32 cellular contexts compared by ENCODE assay signal in the genomic region with DNA sequence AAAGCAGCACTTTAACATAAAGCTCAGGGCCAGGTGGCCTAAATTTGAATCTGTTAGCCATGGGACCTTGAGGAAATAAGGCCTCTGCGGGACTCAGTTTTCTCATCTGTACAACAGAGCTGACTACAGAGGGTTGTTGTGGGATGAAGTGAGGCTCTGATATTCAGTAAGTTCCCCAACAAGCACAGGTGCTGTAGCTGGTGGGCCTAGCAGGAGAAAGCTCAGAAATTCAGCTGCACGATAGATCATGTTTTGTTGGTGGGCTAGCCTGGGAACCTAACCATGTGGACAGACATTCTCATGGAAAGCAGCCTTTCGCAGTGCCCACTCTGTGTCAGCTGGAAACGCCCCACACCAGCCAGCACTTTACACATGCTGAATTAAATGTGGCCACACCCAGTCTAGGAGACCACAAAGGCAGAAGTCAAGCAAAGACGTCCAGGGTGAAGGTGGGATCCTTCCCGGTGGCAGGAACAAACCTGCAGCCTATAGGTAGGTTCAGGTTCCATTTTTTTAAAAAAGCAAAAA. TPM values are rescaled to one million over a fixed set of nuclear protein-coding genes. Genes with fewer than 3 reads are reported as not detected.
DNase-seq lines count a peak whose midpoint lies in the region; ATAC-seq and TF ChIP-seq lines count a peak whose summit lies in the region.
"Had no signal": no experiment of that assay in that cellular context is flagged by ENCODE, and none has a peak within 500 bp of the region (broad histone marks: within the 10 kb centered on the region; RNA-seq: fewer than 3 reads in every experiment).

No MANE protein-coding gene starts in this region.

- no peak for ATAC-seq in CD8-positive, alpha-beta T cell
- ATAC-seq in Panc1 (no peak), GM18873 (IDR thresholded peaks at IDR 0.05; ENCODE audit: low FRiP score, unreplicated experiment) (no peak), HG03159 (IDR thresholded peaks at IDR 0.05; ENCODE audit: unreplicated experiment) (no peak), omental fat pad (ENCODE audit: low FRiP score) (no peak)
- ATAC-seq: heart left ventricle; stimulated activated naive CD8-positive, alpha-beta T cell treated with anti-CD3 and anti-CD28 coated beads, Interleukin-15, Interleukin-2, amounts not matched to agents 100 U/mL and 50 U/mL, for 24 hours had no signal

- intact Hi-C loops in CD8-positive, alpha-beta T cell (cut with DNase I, micrococcal nuclease) = no loop called here
- intact Hi-C loops in Panc1 (cut with micrococcal nuclease; ENCODE audit: unreplicated experiment) = no loop called here
- intact Hi-C loops in spleen (cut with DNase I; ENCODE audit: low total_unique reads) = no loop called here

- no peaks in the 10 kb centered on the region for H3K27me3 Mint-ChIP-seq in CD8-positive, alpha-beta T cell (ENCODE audit: low read depth)
- H3K27me3 Mint-ChIP-seq: activated CD4-positive, alpha-beta memory T cell treated with anti-CD3 and anti-CD28 coated beads, Interleukin-2, amount 10 ng/mL, durations not matched to agents 7 days and 5 days; activated naive CD4-positive, alpha-beta T cell treated with anti-CD3 and anti-CD28 coated beads, Interleukin-2, amount 10 ng/mL, durations not matched to agents 7 days and 5 days had no signal

- no peaks in the 10 kb centered on the region for H3K9me3 ChIP-seq in CD8-positive, alpha-beta T cell (ENCODE audit: low read length)
- H3K9me3 ChIP-seq in Panc1 (ENCODE audit: control insufficient read depth, insufficient read depth, low read depth, low read length) = no peaks in the 10 kb centered on the region
- no peaks in the 10 kb centered on the region for H3K9me3 ChIP-seq in spleen
- H3K9me3 ChIP-seq: adrenal gland, BE2C, Caco-2, esophagus muscularis mucosa, heart left ventricle, right atrium auricular region, vagina had no signal

- POLR2A ChIA-PET in CD8-positive, alpha-beta T cell (lab: Charles Lee) = no interaction called here
- POLR2A ChIA-PET in Panc1 (lab: Charles Lee) = interaction anchor here (0.5 to 0.7 kb wide), 2 partner anchors 160 to 286 kb away, joined by 3 to 4 read pairs; no protein-coding TSS in a partner anchor

- peaks cover 11% of the 10 kb centered on the region for H3K36me3 Mint-ChIP-seq in CD8-positive, alpha-beta T cell

- WGBS in spleen, 5 donors = 60 to 84% (median 77%) methylated on average over 6 of the region's 6 CpGs

- H3K4me3 Mint-ChIP-seq in CD8-positive, alpha-beta T cell = no peak overlapping the region
- H3K4me3 Mint-ChIP-seq: activated CD4-positive, alpha-beta memory T cell treated with anti-CD3 and anti-CD28 coated beads, Interleukin-2, amount 10 ng/mL, durations not matched to agents 7 days and 5 days; activated naive CD4-positive, alpha-beta T cell treated with anti-CD3 and anti-CD28 coated beads, Interleukin-2, amount 10 ng/mL, durations not matched to agents 7 days and 5 days; H9 had no signal

- no peak for TF ChIP-seq POLR2A in spleen (IDR thresholded peaks at IDR 0.05)

- H3K27me3 ChIP-seq in CD8-positive, alpha-beta T cell (ENCODE audit: insufficient read depth, low read length) = no peaks in the 10 kb centered on the region
- H3K27me3 ChIP-seq in Panc1 (ENCODE audit: control insufficient read depth, insufficient read depth, low read length) (no peaks in the 10 kb centered on the region), layer of hippocampus (ENCODE audit: control insufficient read depth, insufficient read depth, low read length) (no peaks in the 10 kb centered on the region), spleen (replicated peaks in 1 of 7) (no peaks in the 10 kb centered on the region)
- H3K27me3 ChIP-seq: adrenal gland, BE2C, esophagus muscularis mucosa, foreskin keratinocyte, heart left ventricle, right atrium auricular region, vagina had no signal

- CTCF ChIA-PET in CD8-positive, alpha-beta T cell (lab: Charles Lee) = interaction anchor here (1.0 kb wide), 2 partner anchors 16 kb away, joined by 3 read pairs; partner anchors contain the start of gene PITPNM2
- CTCF ChIA-PET in Panc1 (lab: Charles Lee) = no interaction called here

- no peak overlapping the region for H3K27ac ChIP-seq in CD8-positive, alpha-beta T cell (ENCODE audit: low read depth, low read length)
- H3K27ac ChIP-seq in Panc1 (ENCODE audit: low read length) = peak overlapping the region; percentile 48
- peak overlapping the region; percentile 38 for H3K27ac ChIP-seq in layer of hippocampus (ENCODE audit: low read depth, low read length)
- no peak overlapping the region for H3K27ac ChIP-seq in spleen
- H3K27ac ChIP-seq: foreskin keratinocyte, heart left ventricle, HL-60, KMS-11, right atrium auricular region, vagina had no signal

- no peak overlapping the region for H3K4me3 ChIP-seq in CD8-positive, alpha-beta T cell (ENCODE audit: low read depth, low read length)
- H3K4me3 ChIP-seq in Panc1 (ENCODE audit: low read depth in 2 of 2, low read length in 2 of 2) = no peak overlapping the region
- H3K4me3 ChIP-seq in spleen = no peak overlapping the region
- H3K4me3 ChIP-seq: adrenal gland, esophagus muscularis mucosa, heart left ventricle, lung, right atrium auricular region, vagina had no signal

- H3K9me3 Mint-ChIP-seq in CD8-positive, alpha-beta T cell = no peaks in the 10 kb centered on the region
- H3K9me3 Mint-ChIP-seq: activated CD4-positive, alpha-beta memory T cell treated with anti-CD3 and anti-CD28 coated beads, Interleukin-2, amount 10 ng/mL, durations not matched to agents 7 days and 5 days; activated naive CD4-positive, alpha-beta T cell treated with anti-CD3 and anti-CD28 coated beads, Interleukin-2, amount 10 ng/mL, durations not matched to agents 7 days and 5 days had no signal

- in situ Hi-C loops in Panc1 (cut with HindIII; ENCODE audit: low pct_unique_long_range_greater_than_20kb, low sequenced_read_pairs) = no loop called here

- peaks cover 35% of the 10 kb centered on the region for H3K4me1 ChIP-seq in CD8-positive, alpha-beta T cell (ENCODE audit: insufficient read depth, low read length)
- H3K4me1 ChIP-seq in Panc1 (ENCODE audit: control insufficient read depth, insufficient read depth, low read length) = peaks cover 29% of the 10 kb centered on the region
- H3K4me1 ChIP-seq in spleen = peaks cover 2 to 29% (median 15%) of the 10 kb centered on the region in 6 donors
- H3K4me1 ChIP-seq: BE2C had no signal

- no peak for TF ChIP-seq CTCF in CD8-positive, alpha-beta T cell (IDR thresholded peaks at IDR 0.05)
- TF ChIP-seq CTCF in Panc1 (IDR thresholded peaks at IDR 0.05) (no peak), spleen (IDR thresholded peaks at IDR 0.05 in 8 of 11, conservative IDR thresholded peaks at IDR 0.05 in 3 of 11) (no peak), omental fat pad (IDR thresholded peaks at IDR 0.05) (no peak)

- peak overlapping the region; percentile 70 for H3K27ac Mint-ChIP-seq in CD8-positive, alpha-beta T cell
- H3K27ac Mint-ChIP-seq: activated CD4-positive, alpha-beta memory T cell treated with anti-CD3 and anti-CD28 coated beads, Interleukin-2, amount 10 ng/mL, durations not matched to agents 7 days and 5 days; activated naive CD4-positive, alpha-beta T cell treated with anti-CD3 and anti-CD28 coated beads, Interleukin-2, amount 10 ng/mL, durations not matched to agents 7 days and 5 days; H9 had no signal

- BruUV-seq in Panc1 (replicated peaks; lab: Mats Ljungman, UMichigan) = no TSS peak

- DNase-seq in CD8-positive, alpha-beta T cell = no peak
- no peak for DNase-seq in Panc1 (ENCODE audit: low read depth, low spot score)
- DNase-seq in spleen = peak; percentile 24
- no peak for DNase-seq in NCI-H2171 treated with DMSO at 0.1 percent for 48 hours (lab: John Stamatoyannopoulos, UW)
- no peak for DNase-seq in omental fat pad (ENCODE audit: low spot score)
- DNase-seq: activated CD4-positive, alpha-beta memory T cell treated with anti-CD3 and anti-CD28 coated beads, Interleukin-2, amount 10 ng/mL, durations not matched to agents 7 days and 5 days; activated CD4-positive, alpha-beta T cell treated with anti-CD3 and anti-CD28 coated beads for 1 hour; activated CD8-positive, alpha-beta memory T cell treated with anti-CD3 and anti-CD28 coated beads, Interleukin-2, amount 50 U/mL, for 48 hours; BE2C; Caco-2; dermis blood vessel endothelial cell; DMS53; H9; heart left ventricle; kidney glomerular epithelial cell; NCI-H1436; Right ventricle myocardium superior; stimulated activated CD4-positive, alpha-beta T cell treated with anti-CD3 and anti-CD28 coated beads, Interleukin-2, amount 100 ng/mL, for 24 hours; stimulated activated naive CD8-positive, alpha-beta T cell treated with anti-CD3 and anti-CD28 coated beads, Interleukin-15, Interleukin-2, amounts not matched to agents 100 U/mL and 50 U/mL, for 24 hours; T-helper 2 cell had no signal

- peaks cover 43% of the 10 kb centered on the region for H3K4me1 Mint-ChIP-seq in CD8-positive, alpha-beta T cell (ENCODE audit: low read depth)

- no peaks in the 10 kb centered on the region for H3K36me3 ChIP-seq in CD8-positive, alpha-beta T cell (ENCODE audit: insufficient read depth, low read length)
- no peaks in the 10 kb centered on the region for H3K36me3 ChIP-seq in Panc1 (ENCODE audit: control insufficient read depth, insufficient read depth, low read length)
- peaks cover 0 to 4% (median 0%) of the 10 kb centered on the region in 6 donors for H3K36me3 ChIP-seq in spleen
- H3K36me3 ChIP-seq: adrenal gland, BE2C, right atrium auricular region, vagina had no signal

RNA-seq across cellular contexts. Expression of gene PITPNM2, which starts 16.1 kb away (rescaled TPM):
- total RNA-seq in CD8-positive, alpha-beta T cell = 10 to 100 TPM; 28.1 to 29.2 TPM
- 26.4 TPM for total RNA-seq in Panc1 (2021; ENCODE audit: unreplicated experiment)
- 25.3 TPM for polyA plus RNA-seq in Panc1 (2012; ENCODE audit: insufficient read length)
- 10 to 100 TPM in 4 of 7 donors, 1 to 10 TPM in 3; 7.1 to 23.7 (median 13.9) TPM for total RNA-seq in spleen
- polyA plus RNA-seq in spleen = 1 to 10 TPM; 2.2 to 5.2 (median 2.3) TPM
- 10 to 100 TPM in 3 of 4 donors, 1 to 10 TPM in 1; 2.8 to 19.5 (median 14.2) TPM for total RNA-seq in omental fat pad

Comparison
In these comparisons a context has a peak if more than half of its experiments do, and no peak if none do; other contexts are left out.
1. H3K27ac ChIP-seq: peak in Panc1 (single experiment) and layer of hippocampus (single experiment); none in CD8-positive, alpha-beta T cell (single experiment) and spleen (0 of 8).